18 cellular contexts compared by ENCODE assay signal in the genomic region with DNA sequence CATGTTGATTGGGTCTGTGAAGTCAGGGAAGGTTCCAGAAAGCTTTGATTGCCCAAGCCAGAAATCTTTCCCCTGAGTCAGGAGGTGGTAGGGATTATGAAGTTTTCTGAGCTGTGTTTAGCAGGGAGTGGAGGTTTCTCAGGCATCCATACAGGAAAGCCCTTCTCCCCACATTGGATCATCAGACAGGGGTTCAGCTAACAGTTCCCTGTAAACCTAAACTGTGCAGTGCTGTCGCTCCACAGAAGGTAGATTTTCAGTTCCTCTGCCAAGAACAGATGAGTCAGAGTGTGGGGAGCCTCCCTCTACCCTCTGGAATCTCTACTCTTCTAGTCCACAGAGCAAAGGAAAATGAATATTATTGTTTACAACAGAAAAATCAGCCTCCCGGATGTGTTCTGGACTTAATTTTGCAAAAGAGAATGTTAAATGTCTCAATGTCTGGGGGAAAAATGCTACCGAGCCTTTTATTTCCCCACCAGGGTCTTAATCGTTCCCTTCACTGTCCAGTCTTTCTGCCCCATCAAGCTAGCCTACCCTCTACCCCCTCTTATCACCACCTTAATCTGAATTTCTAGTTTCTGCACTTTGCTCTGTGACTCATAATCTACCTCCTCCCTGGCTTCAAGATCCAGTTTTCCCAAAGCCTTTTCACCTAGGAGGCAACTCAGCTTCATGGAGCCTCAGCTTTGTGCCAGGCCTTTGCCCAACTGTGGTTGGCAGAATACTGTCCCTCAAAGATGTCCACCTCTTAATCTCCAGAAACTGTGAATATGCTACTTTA.
A peak's percentile ranks its signal among the peaks of the same experiment; 100 is the strongest.
DNase-seq lines count a peak whose midpoint lies in the region; ATAC-seq and TF ChIP-seq lines count a peak whose summit lies in the region.
"Had no signal": no experiment of that assay in that cellular context is flagged by ENCODE, and none has a peak within 500 bp of the region (broad histone marks: within the 10 kb centered on the region; RNA-seq: fewer than 3 reads in every experiment).

No MANE protein-coding gene starts in this region.

- DNase-seq in H4 (ENCODE audit: low spot score) (peak; percentile 65), T1000 (lab: John Stamatoyannopoulos, UW) (peak; percentile 2), fibroblast of the conjunctiva (ENCODE audit: low read depth) (peak; percentile 5), retinal pigment epithelial cell (ENCODE audit: low read depth) (peak; percentile 91), NCI-H510A treated with DMSO at 0.1 percent for 48 hours (lab: John Stamatoyannopoulos, UW) (no peak), NCI-H2196 treated with DMSO at 0.1 percent for 48 hours (lab: John Stamatoyannopoulos, UW; ENCODE audit: unreplicated experiment) (no peak), COLO668 (lab: John Stamatoyannopoulos, UW; ENCODE audit: unreplicated experiment) (no peak)
- DNase-seq: activated CD4-positive, alpha-beta memory T cell treated with anti-CD3 and anti-CD28 coated beads, Interleukin-2, amount 10 ng/mL, durations not matched to agents 7 days and 5 days; activated T-cell treated with anti-CD3 and anti-CD28 coated beads, Interleukin-2, amount 50 U/mL, for 48 hours; central memory CD4-positive, alpha-beta T cell; effector memory CD8-positive, alpha-beta T cell; GF-D8; naive thymus-derived CD8-positive, alpha-beta T cell; NCI-H2029 treated with DMSO at 0.1 percent for 48 hours; stimulated activated naive CD8-positive, alpha-beta T cell treated with anti-CD3 and anti-CD28 coated beads, Interleukin-15, amount 100 ng/mL, for 72 hours had no signal

- no peak overlapping the region for H3K4me3 ChIP-seq in retinal pigment epithelial cell (ENCODE audit: low read length)
- H3K4me3 ChIP-seq: gastroesophageal sphincter, lung had no signal

- ATAC-seq in HG02885 (IDR thresholded peaks at IDR 0.05; ENCODE audit: poor library complexity, unreplicated experiment) = no peak
- ATAC-seq: effector memory CD8-positive, alpha-beta T cell; gastroesophageal sphincter; naive thymus-derived CD8-positive, alpha-beta T cell; stimulated activated naive CD8-positive, alpha-beta T cell treated with anti-CD3 and anti-CD28 coated beads, Interleukin-15, amount 100 ng/mL, for 72 hours had no signal

- no peak for TF ChIP-seq CTCF in retinal pigment epithelial cell (conservative IDR thresholded peaks at IDR 0.05; ENCODE audit: low read depth, low read length)

Comparison
In these comparisons a context has a peak if more than half of its experiments do, and no peak if none do; other contexts are left out.
1. DNase-seq: peak in H4 (single experiment), T1000 (single experiment), fibroblast of the conjunctiva (single experiment) and retinal pigment epithelial cell (single experiment); none in NCI-H510A treated with DMSO at 0.1 percent for 48 hours (single experiment), NCI-H2196 treated with DMSO at 0.1 percent for 48 hours (single experiment) and COLO668 (single experiment).